ENCODE assay signal across 8 cellular contexts in genomic region chrX:4547218-4547836, GRCh38.
DNase-seq lines count a peak whose midpoint lies in the region; ATAC-seq and TF ChIP-seq lines count a peak whose summit lies in the region.

No MANE protein-coding gene starts in this region.

- no peak overlapping the region for H3K9ac ChIP-seq in H9 (ENCODE audit: extremely low read depth, insufficient read length, low read length)

- TF ChIP-seq CTCF in H9 (conservative IDR thresholded peaks at IDR 0.05) (peak; percentile 95), glutamatergic neuron (IDR thresholded peaks at IDR 0.05; ENCODE audit: partially characterized antibody, unreplicated experiment) (peak; percentile 87), progenitor cell of endocrine pancreas (IDR thresholded peaks at IDR 0.05; ENCODE audit: unreplicated experiment) (peak; percentile 96)

- H3K9me3 ChIP-seq in H9 (ENCODE audit: control insufficient read depth, low read depth, low read length) = no peaks in the 10 kb centered on the region

- H3K36me3 Mint-ChIP-seq in H9 (ENCODE audit: insufficient read depth in 1 of 3, low read depth in 3 of 3) (peaks cover 14 to 32% (median 23%) of the 10 kb centered on the region in 3 experiments), glutamatergic neuron (ENCODE audit: unreplicated experiment) (no peaks in the 10 kb centered on the region), progenitor cell of endocrine pancreas (ENCODE audit: insufficient read depth) (no peaks in the 10 kb centered on the region)
- H3K36me3 Mint-ChIP-seq in activated naive CD4-positive, alpha-beta T cell treated with anti-CD3 and anti-CD28 coated beads for 36 hours (ENCODE audit: low read depth) = no peaks in the 10 kb centered on the region

- DNase-seq in NCI-H1105 treated with DMSO at 0.1 percent for 48 hours (lab: John Stamatoyannopoulos, UW) (peak; percentile 35), NCI-H1105 (lab: John Stamatoyannopoulos, UW) (no peak), H9 (peak; percentile 61), NCI-H526 treated with DMSO at 0.1 percent for 48 hours (lab: John Stamatoyannopoulos, UW) (peak; percentile 54), glutamatergic neuron (peak; percentile 60), progenitor cell of endocrine pancreas (ENCODE audit: low spot score, unreplicated experiment) (peak; percentile 51)
- peak; percentile 41 for DNase-seq in activated naive CD4-positive, alpha-beta T cell treated with anti-CD3 and anti-CD28 coated beads for 36 hours

- no peaks in the 10 kb centered on the region for H3K79me2 ChIP-seq in H9 (ENCODE audit: insufficient read depth, low read length)

- CTCF ChIA-PET in activated naive CD4-positive, alpha-beta T cell treated with anti-CD3 and anti-CD28 coated beads for 36 hours (lab: Charles Lee) = interaction anchor here (1.7 kb wide), 1 partner anchor 584 kb away, joined by 3 read pairs; no protein-coding TSS in a partner anchor

- H3K23ac ChIP-seq in H9 (ENCODE audit: insufficient read length, low read depth, low read length) = no peak overlapping the region

- H3K27me3 ChIP-seq in H9 (ENCODE audit: insufficient read depth, low read length) = no peaks in the 10 kb centered on the region

- no peak overlapping the region for H2BK12ac ChIP-seq in H9 (ENCODE audit: insufficient read length, low read depth, low read length)

- no peak overlapping the region for H2AFZ ChIP-seq in H9 (ENCODE audit: low read length)

- H3K4me1 ChIP-seq in H9 (ENCODE audit: insufficient read depth, low read length) = no peaks in the 10 kb centered on the region

- no peak overlapping the region for H3K4ac ChIP-seq in H9 (ENCODE audit: low read depth, low read length)

- no peak overlapping the region for H2AK5ac ChIP-seq in H9 (ENCODE audit: insufficient read length, low read length)

- no peak overlapping the region for H3K27ac ChIP-seq in H9 (ENCODE audit: insufficient read length, low read depth, low read length)

- H4K91ac ChIP-seq in H9 (ENCODE audit: insufficient read length, low read depth, low read length) = no peak overlapping the region

- no peak overlapping the region for H2BK120ac ChIP-seq in H9 (ENCODE audit: low read depth, low read length, poor library complexity, severe bottlenecking)

- H3K27me3 Mint-ChIP-seq in H9 (ENCODE audit: low read depth) = peaks cover 5% of the 10 kb centered on the region
- no peaks in the 10 kb centered on the region for H3K27me3 Mint-ChIP-seq in activated naive CD4-positive, alpha-beta T cell treated with anti-CD3 and anti-CD28 coated beads for 36 hours (ENCODE audit: low read depth)
- peaks cover 1% of the 10 kb centered on the region for H3K27me3 Mint-ChIP-seq in glutamatergic neuron (ENCODE audit: unreplicated experiment)
- peaks cover 4% of the 10 kb centered on the region for H3K27me3 Mint-ChIP-seq in progenitor cell of endocrine pancreas

- H3K14ac ChIP-seq in H9 (ENCODE audit: insufficient read depth, low read length) = no peak overlapping the region

- no peak overlapping the region for H4K8ac ChIP-seq in H9 (replicated peaks; ENCODE audit: insufficient read length, low read depth, low read length)

- H3K18ac ChIP-seq in H9 (ENCODE audit: insufficient read length, low read depth, low read length) = no peak overlapping the region

- no CpG with 5 or more reads among the region's 12 CpGs for WGBS in H9 (ENCODE audit: extremely low coverage, insufficient read length, low lambda C conversion rate)

- no peaks in the 10 kb centered on the region for H3K79me1 ChIP-seq in H9 (ENCODE audit: insufficient read depth, low read depth, low read length, poor library complexity, severe bottlenecking)

- H3K23me2 ChIP-seq in H9 (ENCODE audit: insufficient read length, low read depth, low read length, poor library complexity, severe bottlenecking) = no peaks in the 10 kb centered on the region

- H4K20me1 ChIP-seq in H9 (ENCODE audit: control insufficient read depth, insufficient read depth, insufficient read length) = no peaks in the 10 kb centered on the region

- H3K4me2 ChIP-seq in H9 (ENCODE audit: insufficient read depth, insufficient read length, low read length) = no peak overlapping the region

- H3K4me3 Mint-ChIP-seq in H9 = no peak overlapping the region
- no peak overlapping the region for H3K4me3 Mint-ChIP-seq in activated naive CD4-positive, alpha-beta T cell treated with anti-CD3 and anti-CD28 coated beads for 36 hours
- no peak overlapping the region for H3K4me3 Mint-ChIP-seq in glutamatergic neuron (ENCODE audit: unreplicated experiment)
- no peak overlapping the region for H3K4me3 Mint-ChIP-seq in progenitor cell of endocrine pancreas (ENCODE audit: low read depth)

- no peak overlapping the region for H2BK5ac ChIP-seq in H9 (ENCODE audit: insufficient read length, low read length)

- H3K27ac Mint-ChIP-seq in H9 (no peak overlapping the region), glutamatergic neuron (ENCODE audit: unreplicated experiment) (no peak overlapping the region), progenitor cell of endocrine pancreas (peak overlapping the region; percentile 3)
- no peak overlapping the region for H3K27ac Mint-ChIP-seq in activated naive CD4-positive, alpha-beta T cell treated with anti-CD3 and anti-CD28 coated beads for 36 hours

- H4K5ac ChIP-seq in H9 (ENCODE audit: insufficient read length, low read depth, low read length) = no peak overlapping the region

- no peak overlapping the region for H2BK20ac ChIP-seq in H9 (ENCODE audit: low read depth, low read length, poor library complexity, severe bottlenecking)

- intact Hi-C loops in activated naive CD4-positive, alpha-beta T cell treated with anti-CD3 and anti-CD28 coated beads for 36 hours (cut with micrococcal nuclease) = loop anchor here (2.0 to 5.0 kb wide), 2 partner anchors 565 to 585 kb away; no protein-coding TSS in a partner anchor

- ATAC-seq in GM19397 (IDR thresholded peaks at IDR 0.05; ENCODE audit: unreplicated experiment) = no peak

- H3K4me1 Mint-ChIP-seq in H9 (peaks cover 9 to 18% of the 10 kb centered on the region in 2 experiments), glutamatergic neuron (ENCODE audit: low read depth, unreplicated experiment) (no peaks in the 10 kb centered on the region), progenitor cell of endocrine pancreas (ENCODE audit: low read depth) (peaks cover 6% of the 10 kb centered on the region)
- no peaks in the 10 kb centered on the region for H3K4me1 Mint-ChIP-seq in activated naive CD4-positive, alpha-beta T cell treated with anti-CD3 and anti-CD28 coated beads for 36 hours (ENCODE audit: low read depth)

- H3K9me3 Mint-ChIP-seq in H9 = peaks cover 21 to 32% of the 10 kb centered on the region in 2 experiments
- H3K9me3 Mint-ChIP-seq in activated naive CD4-positive, alpha-beta T cell treated with anti-CD3 and anti-CD28 coated beads for 36 hours = no peaks in the 10 kb centered on the region
- peaks cover 2% of the 10 kb centered on the region for H3K9me3 Mint-ChIP-seq in glutamatergic neuron (ENCODE audit: unreplicated experiment)
- peaks cover 2% of the 10 kb centered on the region for H3K9me3 Mint-ChIP-seq in progenitor cell of endocrine pancreas (ENCODE audit: low read depth)

- no peak overlapping the region for H3K56ac ChIP-seq in H9 (ENCODE audit: insufficient read length, low read depth, low read length)

- no peak overlapping the region for H2BK15ac ChIP-seq in H9 (ENCODE audit: low read depth, low read length)

- H3T11ph ChIP-seq in H9 (ENCODE audit: low read length) = no peak overlapping the region
